ENCODE assay signal across 1 cellular context in genomic region chr1:1304331-1305299, GRCh38.
A peak's percentile ranks its signal among the peaks of the same experiment; 100 is the strongest.
TF ChIP-seq lines count a peak whose summit lies in the region.

No MANE protein-coding gene starts in this region.

TF ChIP-seq in A549, 52 proteins besides CTCF, POLR2A, EP300 and RAD21 (continued from another document):
- TF ChIP-seq USF2 (IDR thresholded peaks at IDR 0.05), result peak; percentile 86
- peak; percentile 75 for TF ChIP-seq MAX (IDR thresholded peaks at IDR 0.05)
- peak; percentile 69; the same call in 1 of the 2 replicates for TF ChIP-seq HOXB5 (CRISPR knock-in tag; IDR thresholded peaks at IDR 0.05)
- TF ChIP-seq KDM5A (IDR thresholded peaks at IDR 0.05), result no peak
- TF ChIP-seq HEYL (CRISPR knock-in tag; IDR thresholded peaks at IDR 0.05), result no peak
- TF ChIP-seq FOSL2 (IDR thresholded peaks at IDR 0.05), result no peak
- peak; percentile 21; the same call in 1 of the 2 replicates for TF ChIP-seq FOSL2 (CRISPR knock-in tag; IDR thresholded peaks at IDR 0.05)
- TF ChIP-seq ATOH8 (CRISPR knock-in tag; IDR thresholded peaks at IDR 0.05; ENCODE audit: low read depth), result no peak
TF ChIP-seq in A549: peak in this region for 8.
